ENCODE assay signal across 8 cellular contexts in the genomic region with DNA sequence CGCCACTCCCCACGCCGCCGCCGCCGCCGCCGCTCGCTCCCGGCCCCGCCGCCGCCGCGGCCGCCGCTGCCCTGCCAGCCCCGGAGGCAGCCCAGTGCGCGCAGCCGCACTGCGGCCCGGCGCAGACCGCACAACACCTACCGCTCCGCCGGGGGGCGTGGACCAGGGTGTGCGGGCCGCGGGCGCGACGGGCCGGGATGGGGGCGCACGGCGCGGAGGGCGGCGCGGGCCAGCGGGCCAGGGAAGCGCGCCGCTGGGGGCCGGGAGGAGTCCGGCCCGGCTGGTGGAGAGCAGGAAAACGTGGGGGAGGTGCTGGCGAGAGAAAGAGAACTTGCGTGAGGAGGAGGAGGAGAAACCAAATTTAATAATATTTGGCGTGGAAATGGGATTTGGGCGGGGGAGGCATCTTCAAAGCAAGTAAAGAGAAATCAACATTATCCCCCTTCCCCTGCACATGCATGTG. TPM values are rescaled to one million over a fixed set of nuclear protein-coding genes. Genes with fewer than 3 reads are reported as not detected.
DNase-seq lines count a peak whose midpoint lies in the region; ATAC-seq, FAIRE-seq and TF ChIP-seq lines count a peak whose summit lies in the region.

A gene (minus strand): TSS at position 106 of the 463 bp plus-strand sequence. CDS start 594 bp downstream, outside the sequence.

- no peaks in the 10 kb centered on the region for H3K9me3 Mint-ChIP-seq in WTC11

- ATAC-seq in HG02610 (IDR thresholded peaks at IDR 0.05; ENCODE audit: unreplicated experiment) = peak; percentile 51
- peak; percentile 62 for ATAC-seq in WTC11

- FAIRE-seq in GM12891 (lab: Jason Lieb, UNC) = peak; percentile 93

- TF ChIP-seq POLR2A in GM12891 (IDR thresholded peaks at IDR 0.05; ENCODE audit: low read depth, low read length) = no peak

- peak within 1 kb of the TSS; percentile 98 for H3K27ac Mint-ChIP-seq in WTC11

- POLR2A ChIA-PET in WTC11 (lab: Charles Lee) = no interaction called here

- H3K27me3 Mint-ChIP-seq in WTC11 (ENCODE audit: low read depth) = no peaks in the 10 kb centered on the region

- TF ChIP-seq CTCF in WTC11 (IDR thresholded peaks at IDR 0.05) = no peak

- DNase-seq in GM12891 (ENCODE audit: insufficient read length, low spot score) (no peak), NCI-H1930 (lab: John Stamatoyannopoulos, UW) (peak; percentile 60 to 82), WTC11 (ENCODE audit: low spot score) (peak; percentile 82), caudate nucleus (lab: John Stamatoyannopoulos, UW) (peak in 54 of 61 donors; percentile 9 to 87 (median 62)), islet precursor cell (peak; percentile 88), cerebellar nuclear complex (lab: John Stamatoyannopoulos, UW) (no peak)
- peak; percentile 61 to 63 for DNase-seq in stimulated activated CD4-positive, alpha-beta T cell treated with anti-CD3 and anti-CD28 coated beads, Interleukin-12 subunit alpha, Interleukin-12 subunit beta, amount 100 ng/mL, for 24 hours (ENCODE audit: low read depth in 2 of 2)

- H3K36me3 Mint-ChIP-seq in WTC11 = peaks cover 7% of the 10 kb centered on the region

- CTCF ChIA-PET in WTC11 (lab: Charles Lee) = interaction anchor here (0.7 to 2.1 kb wide), 5 partner anchors 10 to 251 kb away, joined by 3 to 12 read pairs (median 3); a partner anchor contains a TSS

- peak within 1 kb of the TSS; percentile 83 for H3K27ac ChIP-seq in caudate nucleus (ENCODE audit: low read depth, low read length)

- H3K4me1 Mint-ChIP-seq in WTC11 = peaks cover 39% of the 10 kb centered on the region

- H3K4me3 Mint-ChIP-seq in WTC11 = peak within 1 kb of the TSS; percentile 94

TF ChIP-seq in GM12891, 5 proteins besides CTCF, POLR2A, EP300 and RAD21:
- TF ChIP-seq SPI1 (IDR thresholded peaks at IDR 0.05; ENCODE audit: low read depth, low read length) = no peak; the same call in 1 of the 2 replicates
- no peak; the same call in 1 of the 2 replicates for TF ChIP-seq POLR2AphosphoS5 (IDR thresholded peaks at IDR 0.05; ENCODE audit: low read depth, low read length)
- no peak for TF ChIP-seq TAF1 (IDR thresholded peaks at IDR 0.05; ENCODE audit: low read depth, low read length)
- no peak for TF ChIP-seq PAX5 (IDR thresholded peaks at IDR 0.05; ENCODE audit: insufficient read depth, low read length, severe bottlenecking)
- no peak for TF ChIP-seq POU2F2 (IDR thresholded peaks at IDR 0.05; ENCODE audit: low read depth, low read length)

TF ChIP-seq in WTC11, 78 proteins besides CTCF, POLR2A, EP300 and RAD21:
- peak; percentile 57; the same call in 1 of the 2 replicates for TF ChIP-seq ZNF423 (CRISPR knock-in tag; IDR thresholded peaks at IDR 0.05)
- no peak for TF ChIP-seq PRRX2 (CRISPR knock-in tag; IDR thresholded peaks at IDR 0.05)
- TF ChIP-seq SP1 (CRISPR knock-in tag; conservative IDR thresholded peaks at IDR 0.05) = 0 out of 2 replicates have a peak, but pooled peaks have one; percentile 25
- 0 out of 2 replicates have a peak, but pooled peaks have one; percentile 89 for TF ChIP-seq KAT7 (CRISPR knock-in tag; IDR thresholded peaks at IDR 0.05; ENCODE audit: borderline replicate concordance)

RNA-seq across cellular contexts. Expression of the gene that starts here (rescaled TPM):
- 6.8 TPM for polyA plus RNA-seq in GM12891 (2012; ENCODE audit: low read depth, missing spikeins)
- total RNA-seq in WTC11 (2021) = 36.0 to 38.0 TPM (median 36.0 TPM) in 3 replicates

Comparison
In these comparisons a context has a peak if more than half of its experiments do, and no peak if none do; other contexts are left out.
1. DNase-seq: peak in NCI-H1930 (2 of 2), WTC11 (single experiment), caudate nucleus (54 of 61), islet precursor cell (single experiment) and stimulated activated CD4-positive, alpha-beta T cell treated with anti-CD3 and anti-CD28 coated beads, Interleukin-12 subunit alpha, Interleukin-12 subunit beta, amount 100 ng/mL, for 24 hours (2 of 2); none in GM12891 (single experiment) and cerebellar nuclear complex (0 of 2).